In the genomic region with DNA sequence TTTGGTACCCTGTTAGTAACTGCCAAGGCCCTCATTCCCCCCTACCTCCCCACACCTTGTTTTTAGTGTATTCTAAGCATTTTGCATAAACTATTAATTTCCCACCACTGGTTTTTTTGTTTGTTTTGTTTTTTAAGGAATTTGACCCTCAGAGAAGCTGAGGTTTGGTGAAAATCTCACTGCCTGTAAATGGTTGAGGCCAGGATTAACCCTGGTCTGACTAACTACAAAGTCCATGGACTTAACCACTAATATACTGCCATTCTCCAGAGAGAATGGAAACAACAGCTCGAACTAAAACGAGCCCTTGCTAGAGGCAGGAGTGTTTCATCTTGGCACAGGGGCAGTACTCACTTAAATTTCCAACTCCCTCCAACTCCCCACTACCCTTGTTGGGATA, we compare ENCODE assay signal across 10 cellular contexts. TPM values are rescaled to one million over a fixed set of nuclear protein-coding genes. Genes with fewer than 3 reads are reported as not detected.
A peak's percentile ranks its signal among the peaks of the same experiment; 100 is the strongest.
DNase-seq lines count a peak whose midpoint lies in the region; ATAC-seq and TF ChIP-seq lines count a peak whose summit lies in the region.
"Had no signal": no experiment of that assay in that cellular context is flagged by ENCODE, and none has a peak within 500 bp of the region (broad histone marks: within the 10 kb centered on the region; RNA-seq: fewer than 3 reads in every experiment).

No MANE protein-coding gene starts in this region.

- H3K4me1 Mint-ChIP-seq in progenitor cell of endocrine pancreas (ENCODE audit: low read depth) (peaks cover 29% of the 10 kb centered on the region), T-cell (peaks cover 14 to 37% (median 16%) of the 10 kb centered on the region in 3 donors)

- H3K27ac Mint-ChIP-seq in progenitor cell of endocrine pancreas (peak overlapping the region; percentile 94), T-cell (no peak overlapping the region)
- H3K27ac Mint-ChIP-seq: activated naive CD4-positive, alpha-beta T cell treated with anti-CD3 and anti-CD28 coated beads, Interleukin-2, amount 10 ng/mL, durations not matched to agents 7 days and 5 days had no signal

- H3K27me3 Mint-ChIP-seq in progenitor cell of endocrine pancreas: no peaks in the 10 kb centered on the region
- H3K27me3 Mint-ChIP-seq in T-cell: no peaks in the 10 kb centered on the region

- H3K4me1 ChIP-seq in adipocyte (ENCODE audit: control insufficient read depth, insufficient read depth, low read length) (peaks cover 25% of the 10 kb centered on the region), foreskin keratinocyte (peaks cover 20% of the 10 kb centered on the region)

- CTCF ChIA-PET in BJ (lab: Yijun Ruan, JAX) (interaction anchor here (0.9 to 12.1 kb wide), 8 partner anchors 10 to 120 kb away, joined by 3 to 137 read pairs (median 4); a partner anchor contains a TSS), T-cell (lab: Charles Lee) (interaction anchor here (0.6 to 2.1 kb wide), 3 partner anchors 36 to 157 kb away, joined by 3 to 19 read pairs (median 4); no protein-coding TSS in a partner anchor)

- H3K4me3 Mint-ChIP-seq in progenitor cell of endocrine pancreas (ENCODE audit: low read depth): peak overlapping the region; percentile 92
- H3K4me3 Mint-ChIP-seq in T-cell: no peak overlapping the region
- H3K4me3 Mint-ChIP-seq: activated naive CD4-positive, alpha-beta T cell treated with anti-CD3 and anti-CD28 coated beads, Interleukin-2, amount 10 ng/mL, durations not matched to agents 7 days and 5 days had no signal

- H3K9ac ChIP-seq in adipocyte (ENCODE audit: low read length): peak overlapping the region; percentile 96

- H3K36me3 ChIP-seq in BJ (ENCODE audit: control insufficient read depth, insufficient read depth, low read length) (no peaks in the 10 kb centered on the region), adipocyte (ENCODE audit: control insufficient read depth, insufficient read depth, low read length, severe bottlenecking) (no peaks in the 10 kb centered on the region)

- H3K9me3 Mint-ChIP-seq in progenitor cell of endocrine pancreas (ENCODE audit: low read depth): peaks cover 2% of the 10 kb centered on the region
- no peaks in the 10 kb centered on the region for H3K9me3 Mint-ChIP-seq in T-cell
- H3K9me3 Mint-ChIP-seq: activated naive CD4-positive, alpha-beta T cell treated with anti-CD3 and anti-CD28 coated beads, Interleukin-2, amount 10 ng/mL, durations not matched to agents 7 days and 5 days had no signal

- H3K27ac ChIP-seq in foreskin keratinocyte: peak overlapping the region; percentile 99

- H3K9me3 ChIP-seq in adipocyte (ENCODE audit: control insufficient read depth, low read length): no peaks in the 10 kb centered on the region

- ATAC-seq in foreskin keratinocyte (no peak), T-cell (replicated peaks in 1 of 4) (no peak), omental fat pad (ENCODE audit: low FRiP score) (no peak), GM21737 (IDR thresholded peaks at IDR 0.05; ENCODE audit: unreplicated experiment) (no peak)

- H3K27me3 ChIP-seq in BJ (ENCODE audit: control insufficient read depth, insufficient read depth, low read length) (no peaks in the 10 kb centered on the region), adipocyte (replicated peaks; ENCODE audit: control insufficient read depth, insufficient read depth, low read length) (no peaks in the 10 kb centered on the region), foreskin keratinocyte (no peaks in the 10 kb centered on the region)

- H3K4me3 ChIP-seq in BJ (ENCODE audit: low read depth, low read length) (peak overlapping the region; percentile 79), adipocyte (ENCODE audit: low read length) (peak overlapping the region; percentile 99)

- H3K36me3 Mint-ChIP-seq in progenitor cell of endocrine pancreas (ENCODE audit: insufficient read depth) (peaks cover 21% of the 10 kb centered on the region), T-cell (peaks cover 11% of the 10 kb centered on the region)
- H3K36me3 Mint-ChIP-seq: activated naive CD4-positive, alpha-beta T cell treated with anti-CD3 and anti-CD28 coated beads, Interleukin-2, amount 10 ng/mL, durations not matched to agents 7 days and 5 days had no signal

- DNase-seq in BJ (ENCODE audit: low read depth) (no peak), adipocyte (ENCODE audit: low read depth) (no peak), foreskin keratinocyte (no peak), progenitor cell of endocrine pancreas (ENCODE audit: low spot score, unreplicated experiment) (no peak), T-cell (no peak), omental fat pad (ENCODE audit: low spot score) (no peak), hepatic stellate cell (ENCODE audit: low spot score) (no peak)
- DNase-seq: activated naive CD4-positive, alpha-beta T cell treated with anti-CD3 and anti-CD28 coated beads, Interleukin-2, amount 10 ng/mL, durations not matched to agents 7 days and 5 days; NCI-H2029 had no signal

- TF ChIP-seq CTCF in BJ (IDR thresholded peaks at IDR 0.05; ENCODE audit: insufficient read depth, low read depth, low read length) (no peak), foreskin keratinocyte (conservative IDR thresholded peaks at IDR 0.05) (no peak), progenitor cell of endocrine pancreas (IDR thresholded peaks at IDR 0.05; ENCODE audit: unreplicated experiment) (no peak), omental fat pad (IDR thresholded peaks at IDR 0.05) (no peak)

- POLR2A ChIA-PET in BJ (lab: Charles Lee) (interaction anchor here (0.6 to 0.7 kb wide), 2 partner anchors 23 to 297 kb away, joined by 3 read pairs; a partner anchor contains a TSS), T-cell (lab: Charles Lee) (no interaction called here)

RNA-seq across cellular contexts. Expression of a gene that starts 2.9 kb away (rescaled TPM):
- 145 and 286 TPM in 2 replicates for polyA plus RNA-seq in BJ (2011; rRNA removed)
- 342 and 481 TPM in 2 replicates for polyA minus RNA-seq in BJ (2011; rRNA and poly(A)+ RNA removed)
- 111 and 115 TPM in 2 replicates for total RNA-seq in foreskin keratinocyte
- polyA plus RNA-seq in foreskin keratinocyte: 40.3 and 43.9 TPM in 2 replicates
- total RNA-seq in progenitor cell of endocrine pancreas: 346 and 367 TPM in 2 replicates
- total RNA-seq in T-cell: 10 to 100 TPM in 4 of 5 donors, 1 to 10 TPM in 1; 8.3 to 17.5 (median 12.5) TPM
- 100 to 1,000 TPM in 2 of 4 donors, 10 to 100 TPM in 2; 85.5 to 174 (median 105) TPM for total RNA-seq in omental fat pad

RNA-seq across cellular contexts. Expression of a gene that starts 12.9 kb away (rescaled TPM):
- polyA plus RNA-seq in BJ (2011; rRNA removed) (not detected in 2 replicates), foreskin keratinocyte (not detected in 2 replicates)
- not detected in 2 replicates for polyA minus RNA-seq in BJ (2011; rRNA and poly(A)+ RNA removed)
- total RNA-seq in foreskin keratinocyte (not detected in 2 replicates), progenitor cell of endocrine pancreas (not detected in 2 replicates), T-cell (under 1 TPM in 2 of 5 donors, not detected in 3; 0.09 to 0.23 TPM), omental fat pad (not detected)

RNA-seq across cellular contexts. Expression of a gene that starts 23.2 kb away (rescaled TPM):
- polyA plus RNA-seq in BJ (2011; rRNA removed) (50.7 and 68.3 TPM in 2 replicates), foreskin keratinocyte (193 and 196 TPM in 2 replicates)
- polyA minus RNA-seq in BJ (2011; rRNA and poly(A)+ RNA removed): 7.5 and 10.4 TPM in 2 replicates
- total RNA-seq in foreskin keratinocyte (127 and 132 TPM in 2 replicates), progenitor cell of endocrine pancreas (206 and 223 TPM in 2 replicates), T-cell (100 to 1,000 TPM in 3 of 5 donors, 10 to 100 TPM in 2; 88.5 to 155 (median 113) TPM), omental fat pad (100 to 1,000 TPM; 101 to 123 (median 113) TPM)

RNA-seq across cellular contexts. Expression of a gene that starts 52.1 kb away (rescaled TPM):
- 96.7 and 116 TPM in 2 replicates for polyA plus RNA-seq in BJ (2011; rRNA removed)
- polyA minus RNA-seq in BJ (2011; rRNA and poly(A)+ RNA removed): 57.6 and 121 TPM in 2 replicates
- 96.4 and 101 TPM in 2 replicates for total RNA-seq in foreskin keratinocyte
- 84.2 and 89.9 TPM in 2 replicates for polyA plus RNA-seq in foreskin keratinocyte
- 82.7 and 82.9 TPM in 2 replicates for total RNA-seq in progenitor cell of endocrine pancreas
- 10 to 100 TPM; 34.5 to 55.9 (median 51.2) TPM for total RNA-seq in T-cell
- total RNA-seq in omental fat pad: 10 to 100 TPM; 49.0 to 73.9 (median 68.8) TPM

RNA-seq across cellular contexts. Expression of a gene that starts 52.5 kb away (rescaled TPM):
- polyA plus RNA-seq in BJ (2011; rRNA removed): 25.9 and 28.4 TPM in 2 replicates
- polyA minus RNA-seq in BJ (2011; rRNA and poly(A)+ RNA removed): 5.3 and 8.1 TPM in 2 replicates
- 23.5 and 24.9 TPM in 2 replicates for total RNA-seq in foreskin keratinocyte
- polyA plus RNA-seq in foreskin keratinocyte: 25.2 and 27.0 TPM in 2 replicates
- total RNA-seq in progenitor cell of endocrine pancreas: 24.2 and 24.4 TPM in 2 replicates
- 10 to 100 TPM; 11.4 to 14.8 (median 12.7) TPM for total RNA-seq in T-cell
- total RNA-seq in omental fat pad: 10 to 100 TPM; 10.7 to 14.4 (median 12.2) TPM
